22 cellular contexts compared by ENCODE assay signal in the genomic region with DNA sequence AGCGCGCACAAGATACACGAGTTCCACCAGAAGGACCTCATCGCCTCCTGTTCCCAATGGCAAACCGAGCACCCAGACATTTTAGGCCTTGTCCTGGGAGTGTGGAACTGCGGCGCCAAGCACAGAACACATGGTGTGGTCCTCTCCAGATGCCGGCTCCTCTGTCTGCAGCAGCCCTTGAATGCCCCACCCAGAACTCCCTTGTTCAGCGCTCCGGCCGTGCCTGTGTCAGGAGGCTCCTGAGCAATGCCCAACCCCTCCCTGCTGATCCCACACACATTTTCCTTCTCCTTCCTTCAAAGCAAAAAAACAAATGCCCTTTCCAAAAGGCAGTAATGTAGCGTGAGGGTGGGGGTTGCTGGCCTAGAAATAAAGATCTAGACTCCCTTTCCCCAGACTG.
"Had no signal": no experiment of that assay in that cellular context is flagged by ENCODE, and none has a peak within 500 bp of the region (broad histone marks: within the 10 kb centered on the region; RNA-seq: fewer than 3 reads in every experiment).

No MANE protein-coding gene starts in this region.

- H3K4me1 ChIP-seq: colonic mucosa, psoas muscle had no signal

- H3K27me3 ChIP-seq: colonic mucosa, foreskin keratinocyte, tibial nerve, upper lobe of left lung had no signal

- H3K9me3 ChIP-seq: colonic mucosa, lower lobe of right lung, psoas muscle, thoracic aorta, tibial nerve, upper lobe of left lung had no signal

- H3K4me3 ChIP-seq: colonic mucosa, lower lobe of right lung, psoas muscle, skin epidermis, thoracic aorta, tibial nerve, upper lobe of left lung had no signal

- H3K27ac ChIP-seq: colonic mucosa, epithelial cell of prostate, foreskin keratinocyte, lower lobe of right lung, psoas muscle, skin epidermis, thoracic aorta, tibial nerve, upper lobe of left lung had no signal

- ATAC-seq: esophagus mucosa; left colon; left ventricle myocardium superior; lower lobe of right lung; psoas muscle; right cardiac atrium; stimulated activated naive B cell treated with anti-CD40 and anti-IgM and Interleukin-4, amounts not matched to agents 10 μg/mL and 1 μg/mL and 100 μg/mL, for 72 hours had no signal

- DNase-seq: colonic mucosa; effector CD8-positive, alpha-beta T cell; endodermal cell; foreskin keratinocyte; hypothalamus; immature natural killer cell; kidney glomerular epithelial cell; left colon; left ventricle myocardium superior; lower lobe of right lung; posterior cingulate gyrus; psoas muscle; right cardiac atrium; stimulated activated CD4-positive, alpha-beta T cell treated with anti-CD3 and anti-CD28 coated beads, Interleukin-15, amount 100 ng/mL, for 24 hours; stimulated activated CD4-positive, alpha-beta T cell treated with anti-CD3 and anti-CD28 coated beads, Interleukin-2, amount 100 ng/mL, for 48 hours; stimulated activated naive B cell treated with anti-CD40 and anti-IgM and Interleukin-4, amounts not matched to agents 10 μg/mL and 1 μg/mL and 100 μg/mL, for 72 hours had no signal

- H3K36me3 ChIP-seq: colonic mucosa, lower lobe of right lung, thoracic aorta, tibial nerve, upper lobe of left lung had no signal
